In genomic region chrX:26649534-26649933, GRCh38 we compare ENCODE assay signal across 10 cellular contexts.
A peak's percentile ranks its signal among the peaks of the same experiment; 100 is the strongest.
DNase-seq lines count a peak whose midpoint lies in the region; ATAC-seq and TF ChIP-seq lines count a peak whose summit lies in the region.
"Had no signal": no experiment of that assay in that cellular context is flagged by ENCODE, and none has a peak within 500 bp of the region (broad histone marks: within the 10 kb centered on the region; RNA-seq: fewer than 3 reads in every experiment).

No MANE protein-coding gene starts in this region.

- H3K9ac ChIP-seq in HCT116 (ENCODE audit: low read length), result no peak overlapping the region

- H2AFZ ChIP-seq in HCT116 (ENCODE audit: low read depth, low read length, poor library complexity, severe bottlenecking), result no peak overlapping the region

- DNase-seq in DMS53 (lab: John Stamatoyannopoulos, UW) (peak; percentile 65), HCT116 (ENCODE audit: low read depth, low spot score) (peak; percentile 40), RPMI8226 (peak; percentile 47), iris pigment epithelial cell (ENCODE audit: low read depth) (peak; percentile 30), middle frontal gyrus (ENCODE audit: extremely low spot score, low spot score) (no peak)
- DNase-seq: activated T-cell treated with anti-CD3 and anti-CD28 coated beads, Interleukin-2, amount 50 U/mL, for 72 hours; uterus had no signal

- H3K36me3 ChIP-seq in HCT116 (ENCODE audit: control insufficient read depth in 1 of 2, insufficient read depth in 2 of 2, low read length in 2 of 2), result no peaks in the 10 kb centered on the region
- H3K36me3 ChIP-seq: uterus had no signal

- POLR2A ChIA-PET in HCT116 (lab: Charles Lee), result no interaction called here

- no TSS peak for BruUV-seq in HCT116 (replicated peaks; lab: Mats Ljungman, UMichigan)

- no peaks in the 10 kb centered on the region for H3K9me2 ChIP-seq in HCT116 (ENCODE audit: insufficient read depth)

- H4K20me1 ChIP-seq in HCT116 (ENCODE audit: insufficient read depth), result no peaks in the 10 kb centered on the region

- no peaks in the 10 kb centered on the region for H3K79me2 ChIP-seq in HCT116 (ENCODE audit: insufficient read depth, low read length)

- intact Hi-C loops in HCT116 (cut with micrococcal nuclease), result loop anchor here (10.0 kb wide), 1 partner anchor 205 kb away; no protein-coding TSS in a partner anchor

- TF ChIP-seq CTCF in HCT116 (IDR thresholded peaks at IDR 0.05 in 2 of 3, conservative IDR thresholded peaks at IDR 0.05 in 1 of 3; ENCODE audit: borderline replicate concordance in 1 of 3, insufficient read depth in 1 of 3, low read depth in 2 of 3, low read length in 2 of 3), result peak; percentile 9 to 53 (median 43); a peak in 4 of 6 replicates

- H3K27ac ChIP-seq in HCT116 (ENCODE audit: low read depth, low read length), result no peak overlapping the region
- H3K27ac ChIP-seq: uterus had no signal

- no peaks in the 10 kb centered on the region for H3K27me3 ChIP-seq in HCT116 (ENCODE audit: insufficient read depth, low read length)
- H3K27me3 ChIP-seq: uterus had no signal

- RAD21 ChIA-PET in HCT116 (lab: Charles Lee; ENCODE audit: low non-redundant PET in 1 of 2, low total read pairs in 2 of 2, uncharacterized antibody in 2 of 2, unreplicated experiment in 2 of 2), result no interaction called here

- H3K9me3 ChIP-seq in HCT116 (ENCODE audit: control insufficient read depth in 1 of 2, insufficient read depth in 1 of 2, low read depth in 1 of 2, low read length in 2 of 2), result no peaks in the 10 kb centered on the region
- H3K9me3 ChIP-seq: uterus had no signal

- peak; percentile 50 for ATAC-seq in HCT116
- no peak for ATAC-seq in HG03095 (IDR thresholded peaks at IDR 0.05; ENCODE audit: unreplicated experiment)
- no peak for ATAC-seq in GM21723 (IDR thresholded peaks at IDR 0.05; ENCODE audit: unreplicated experiment)
- ATAC-seq in GM21528 (IDR thresholded peaks at IDR 0.05; ENCODE audit: low FRiP score, unreplicated experiment), result no peak
- ATAC-seq: activated T-cell treated with anti-CD3 and anti-CD28 coated beads, Interleukin-2, amount 50 U/mL, for 72 hours had no signal

- no peak for TF ChIP-seq POLR2A in HCT116 (IDR thresholded peaks at IDR 0.05; ENCODE audit: borderline replicate concordance, extremely low read depth, insufficient read depth, insufficient read length)

- no peak overlapping the region for H3K4me2 ChIP-seq in HCT116 (ENCODE audit: low read length)

- no peaks in the 10 kb centered on the region for H3K4me1 ChIP-seq in HCT116 (ENCODE audit: control insufficient read depth in 1 of 2, insufficient read depth in 2 of 2, low read length in 2 of 2)
- H3K4me1 ChIP-seq: uterus had no signal

- TF ChIP-seq RAD21 in HCT116 (IDR thresholded peaks at IDR 0.05; ENCODE audit: low read depth), result peak; percentile 29; the same call in 1 of the 2 replicates

- no peak overlapping the region for H3K4me3 ChIP-seq in HCT116 (replicated peaks in 1 of 2; ENCODE audit: low read depth in 1 of 2, low read length in 2 of 2)
- H3K4me3 ChIP-seq: uterus had no signal

- CTCF ChIA-PET in HCT116 (lab: Charles Lee), result interaction anchor here (0.8 kb wide), 1 partner anchor 13 kb away, joined by 3 read pairs; no protein-coding TSS in a partner anchor

TF ChIP-seq in HCT116, 20 proteins besides CTCF, POLR2A, EP300 and RAD21:
- TF ChIP-seq MAX (IDR thresholded peaks at IDR 0.05), result no peak
- no peak for TF ChIP-seq TCF7L2 (IDR thresholded peaks at IDR 0.05; ENCODE audit: borderline replicate concordance, extremely low read depth, insufficient read depth, insufficient read length)
- no peak for TF ChIP-seq EZH2phosphoT487 (IDR thresholded peaks at IDR 0.05; ENCODE audit: borderline replicate concordance)
- no peak for TF ChIP-seq REST (IDR thresholded peaks at IDR 0.05; ENCODE audit: low read depth)
- TF ChIP-seq SP1 (IDR thresholded peaks at IDR 0.05; ENCODE audit: low read depth), result no peak
- no peak for TF ChIP-seq ELF1 (IDR thresholded peaks at IDR 0.05; ENCODE audit: borderline replicate concordance, low read depth)
- TF ChIP-seq ZBTB33 (IDR thresholded peaks at IDR 0.05; ENCODE audit: extremely low read depth, insufficient replicate concordance, low read length), result no peak
- no peak for TF ChIP-seq ATF3 (IDR thresholded peaks at IDR 0.05)
- TF ChIP-seq EZH2 (IDR thresholded peaks at IDR 0.05), result no peak
- TF ChIP-seq CEBPB (IDR thresholded peaks at IDR 0.05; ENCODE audit: low read depth), result no peak
TF ChIP-seq in HCT116: peak in this region for 0.
